In genomic region chr1:2494323-2494693, GRCh38 we compare ENCODE assay signal across 11 cellular contexts. TPM values are rescaled to one million over a fixed set of nuclear protein-coding genes. Genes with fewer than 3 reads are reported as not detected.
A peak's percentile ranks its signal among the peaks of the same experiment; 100 is the strongest.
DNase-seq lines count a peak whose midpoint lies in the region; ATAC-seq, FAIRE-seq and TF ChIP-seq lines count a peak whose summit lies in the region.
"Had no signal": no experiment of that assay in that cellular context is flagged by ENCODE, and none has a peak within 500 bp of the region (broad histone marks: within the 10 kb centered on the region; RNA-seq: fewer than 3 reads in every experiment).

No MANE protein-coding gene starts in this region.

- no peak for TF ChIP-seq POLR2A in GM12891 (IDR thresholded peaks at IDR 0.05; ENCODE audit: low read depth, low read length)

- H3K9ac ChIP-seq in PC-3 (ENCODE audit: low read length) = peak overlapping the region; percentile 37
- H3K9ac ChIP-seq in fibroblast of lung (ENCODE audit: insufficient read depth, low read length) = no peak overlapping the region
- H3K9ac ChIP-seq: parathyroid adenoma had no signal

- no TSS peak for BruUV-seq in PC-3 (replicated peaks; lab: Mats Ljungman, UMichigan)

- intact Hi-C loops in PC-3 (cut with micrococcal nuclease) (loop anchor here (1.0 kb wide), 3 partner anchors 42 to 79 kb away; no protein-coding TSS in a partner anchor), posterior vena cava (cut with DNase I) (no loop called here)

- POLR2A ChIA-PET in PC-3 (lab: Charles Lee; ENCODE audit: unreplicated experiment) = interaction anchor here (0.5 kb wide), 1 partner anchor 32 kb away, joined by 7 read pairs; no protein-coding TSS in a partner anchor

- H3K27me3 ChIP-seq in PC-3 (ENCODE audit: low read length) (no peaks in the 10 kb centered on the region), fibroblast of lung (ENCODE audit: control insufficient read depth, insufficient read depth, low read length) (no peaks in the 10 kb centered on the region)

- DNase-seq in GM12891 (ENCODE audit: insufficient read length, low spot score) = no peak
- peak; percentile 99 for DNase-seq in PC-3
- peak; percentile 6 to 52 for DNase-seq in fibroblast of lung (ENCODE audit: low read depth in 2 of 2)
- DNase-seq in stimulated activated effector memory CD8-positive, alpha-beta T cell treated with anti-CD3 and anti-CD28 coated beads, Interleukin-12 subunit alpha, Interleukin-12 subunit beta, amount 100 ng/mL, for 72 hours (ENCODE audit: low spot score in 2 of 2) = no peak
- DNase-seq in activated CD4-positive, alpha-beta T cell treated with anti-CD3 and anti-CD28 coated beads for 1 hour = no peak
- no peak for DNase-seq in posterior vena cava (ENCODE audit: low spot score)
- DNase-seq: NCI-H1417 had no signal

- H3K4me1 Mint-ChIP-seq in stimulated activated effector memory CD8-positive, alpha-beta T cell treated with anti-CD3 and anti-CD28 coated beads, Interleukin-12 subunit alpha, Interleukin-12 subunit beta, amount 100 ng/mL, for 72 hours = peaks cover 34% of the 10 kb centered on the region

- H3K4me2 ChIP-seq in PC-3 (ENCODE audit: low read length) = peak overlapping the region; percentile 72
- H3K4me2 ChIP-seq in fibroblast of lung (ENCODE audit: extremely low read depth, insufficient read depth, low read length) = no peak overlapping the region

- TF ChIP-seq CTCF in PC-3 (conservative IDR thresholded peaks at IDR 0.05; ENCODE audit: low read depth, low read length) = no peak
- TF ChIP-seq CTCF in fibroblast of lung (conservative IDR thresholded peaks at IDR 0.05 in 1 of 2, IDR thresholded peaks at IDR 0.05 in 1 of 2; ENCODE audit: low read depth in 1 of 2, low read length in 2 of 2) = no peak

- no peaks in the 10 kb centered on the region for H3K9me2 ChIP-seq in PC-3 (replicated peaks; ENCODE audit: low read length)

- H2AFZ ChIP-seq in PC-3 (ENCODE audit: low read length) = no peak overlapping the region
- no peak overlapping the region for H2AFZ ChIP-seq in fibroblast of lung (ENCODE audit: low read length)
- H2AFZ ChIP-seq: parathyroid adenoma had no signal

- peak; percentile 83 for ATAC-seq in PC-3
- ATAC-seq in stimulated activated effector memory CD8-positive, alpha-beta T cell treated with anti-CD3 and anti-CD28 coated beads, Interleukin-12 subunit alpha, Interleukin-12 subunit beta, amount 100 ng/mL, for 72 hours = no peak
- ATAC-seq in GM18858 (IDR thresholded peaks at IDR 0.05; ENCODE audit: unreplicated experiment) = no peak

- FAIRE-seq in GM12891 (lab: Jason Lieb, UNC) = peak; percentile 28

- no peak overlapping the region for H3K4me3 Mint-ChIP-seq in stimulated activated effector memory CD8-positive, alpha-beta T cell treated with anti-CD3 and anti-CD28 coated beads, Interleukin-12 subunit alpha, Interleukin-12 subunit beta, amount 100 ng/mL, for 72 hours

- H3K27ac ChIP-seq in PC-3 (ENCODE audit: low read length) (peak overlapping the region; percentile 66), fibroblast of lung (ENCODE audit: insufficient read depth, low read length) (no peak overlapping the region)
- H3K27ac ChIP-seq: cardiac muscle cell, parathyroid adenoma, SK-N-MC had no signal

- H3K36me3 Mint-ChIP-seq in stimulated activated effector memory CD8-positive, alpha-beta T cell treated with anti-CD3 and anti-CD28 coated beads, Interleukin-12 subunit alpha, Interleukin-12 subunit beta, amount 100 ng/mL, for 72 hours = no peaks in the 10 kb centered on the region

- H3K4me1 ChIP-seq in PC-3 (ENCODE audit: insufficient read depth, low read length) (peaks cover 22% of the 10 kb centered on the region), fibroblast of lung (ENCODE audit: control insufficient read depth, extremely low read depth, insufficient read depth, low read length) (no peaks in the 10 kb centered on the region)
- H3K4me1 ChIP-seq: parathyroid adenoma had no signal

- H3F3A ChIP-seq in PC-3 (ENCODE audit: low read length, unreplicated experiment) = no peaks in the 10 kb centered on the region

- CTCF ChIA-PET in PC-3 (lab: Charles Lee) = interaction anchor here (0.5 to 1.0 kb wide), 3 partner anchors 53 to 997 kb away, joined by 3 read pairs; no protein-coding TSS in a partner anchor

- H4K20me1 ChIP-seq in PC-3 (ENCODE audit: low read length) = no peaks in the 10 kb centered on the region
- H4K20me1 ChIP-seq in fibroblast of lung (ENCODE audit: control insufficient read depth, extremely low read depth, insufficient read depth, low read length) = no peaks in the 10 kb centered on the region

- H3K27ac Mint-ChIP-seq in stimulated activated effector memory CD8-positive, alpha-beta T cell treated with anti-CD3 and anti-CD28 coated beads, Interleukin-12 subunit alpha, Interleukin-12 subunit beta, amount 100 ng/mL, for 72 hours = peak overlapping the region; percentile 86

- H3K4me3 ChIP-seq in PC-3 (ENCODE audit: low read length) (peak overlapping the region; percentile 8; the same call in 1 of the 2 replicates), fibroblast of lung (replicated peaks in 1 of 4; ENCODE audit: control extremely low read depth in 1 of 4, insufficient read depth in 1 of 4, low read depth in 3 of 4, low read length in 4 of 4) (no peak overlapping the region)
- H3K4me3 ChIP-seq: cardiac muscle cell, SK-N-MC had no signal

- H3K36me3 ChIP-seq in PC-3 (ENCODE audit: low read depth, low read length) = no peaks in the 10 kb centered on the region
- no peaks in the 10 kb centered on the region for H3K36me3 ChIP-seq in fibroblast of lung (ENCODE audit: control insufficient read depth, insufficient read depth, low read length)
- H3K36me3 ChIP-seq: cardiac muscle cell had no signal

- H3K9me3 ChIP-seq in PC-3 (ENCODE audit: low read length) (no peaks in the 10 kb centered on the region), fibroblast of lung (ENCODE audit: control insufficient read depth, insufficient read depth, low read depth, low read length) (no peaks in the 10 kb centered on the region)

- no peaks in the 10 kb centered on the region for H3K9me3 Mint-ChIP-seq in stimulated activated effector memory CD8-positive, alpha-beta T cell treated with anti-CD3 and anti-CD28 coated beads, Interleukin-12 subunit alpha, Interleukin-12 subunit beta, amount 100 ng/mL, for 72 hours

- no peaks in the 10 kb centered on the region for H3K79me2 ChIP-seq in PC-3 (ENCODE audit: low read length)
- no peaks in the 10 kb centered on the region for H3K79me2 ChIP-seq in fibroblast of lung (ENCODE audit: control insufficient read depth, insufficient read depth, low read length)
- H3K79me2 ChIP-seq: parathyroid adenoma had no signal

TF ChIP-seq in GM12891, 5 proteins besides CTCF, POLR2A, EP300 and RAD21:
- TF ChIP-seq PAX5 (IDR thresholded peaks at IDR 0.05; ENCODE audit: insufficient read depth, low read length, severe bottlenecking) = no peak
- TF ChIP-seq POU2F2 (IDR thresholded peaks at IDR 0.05; ENCODE audit: low read depth, low read length) = no peak
- TF ChIP-seq SPI1 (IDR thresholded peaks at IDR 0.05; ENCODE audit: low read depth, low read length) = no peak
- no peak for TF ChIP-seq POLR2AphosphoS5 (IDR thresholded peaks at IDR 0.05; ENCODE audit: low read depth, low read length)
- no peak for TF ChIP-seq TAF1 (IDR thresholded peaks at IDR 0.05; ENCODE audit: low read depth, low read length)

RNA-seq across cellular contexts. Expression of gene PLCH2, which starts 18.2 kb away (rescaled TPM):
- 0.51 TPM for polyA plus RNA-seq in GM12891 (2012; ENCODE audit: low read depth, missing spikeins)
- total RNA-seq in PC-3 (2014; rRNA removed) (5.9 and 7.2 TPM in 2 replicates), fibroblast of lung (under 0.01 and 0.17 TPM in 2 replicates), posterior vena cava (1 to 10 TPM in 1 of 2 donors, under 1 TPM in 1; 0.33 to 1.0 TPM)
- polyA plus RNA-seq in fibroblast of lung = 0.02 and 0.10 TPM in 2 replicates
- polyA plus RNA-seq in fibroblast of lung (2012) = 0.10 TPM in 1 of 2 replicates, not detected in the other
- polyA minus RNA-seq in fibroblast of lung (ENCODE audit: low replicate concordance) = not detected in 2 replicates

RNA-seq across cellular contexts. Expression of gene PANK4, which starts 32.1 kb away (rescaled TPM):
- polyA plus RNA-seq in GM12891 (2012; ENCODE audit: low read depth, missing spikeins) = 12.6 TPM
- 69.4 and 86.9 TPM in 2 replicates for total RNA-seq in PC-3 (2014; rRNA removed)
- 16.9 and 17.0 TPM in 2 replicates for total RNA-seq in fibroblast of lung
- polyA plus RNA-seq in fibroblast of lung = 8.5 and 10.4 TPM in 2 replicates
- polyA plus RNA-seq in fibroblast of lung (2012) = 9.1 and 13.2 TPM in 2 replicates
- 8.0 and 16.1 TPM in 2 replicates for polyA minus RNA-seq in fibroblast of lung (ENCODE audit: low replicate concordance)
- total RNA-seq in posterior vena cava = 10 to 100 TPM; 17.4 to 18.6 TPM

RNA-seq across cellular contexts. Expression of gene HES5, which starts 35.8 kb away (rescaled TPM):
- not detected for polyA plus RNA-seq in GM12891 (2012; ENCODE audit: low read depth, missing spikeins)
- total RNA-seq in PC-3 (2014; rRNA removed) (0.84 and 1.8 TPM in 2 replicates), fibroblast of lung (not detected in 2 replicates), posterior vena cava (under 1 TPM; 0.24 to 0.32 TPM)
- polyA plus RNA-seq in fibroblast of lung = not detected in 2 replicates
- polyA plus RNA-seq in fibroblast of lung (2012) = not detected in 2 replicates
- polyA minus RNA-seq in fibroblast of lung (ENCODE audit: low replicate concordance) = not detected in 2 replicates
- total RNA-seq: cardiac muscle cell had no signal
- polyA plus RNA-seq: cardiac muscle cell had no signal

Comparison
In these comparisons a context has a peak if more than half of its experiments do, and no peak if none do; other contexts are left out.
1. DNase-seq: peak in PC-3 (single experiment) and fibroblast of lung (2 of 2); none in GM12891 (single experiment), stimulated activated effector memory CD8-positive, alpha-beta T cell treated with anti-CD3 and anti-CD28 coated beads, Interleukin-12 subunit alpha, Interleukin-12 subunit beta, amount 100 ng/mL, for 72 hours (0 of 2), activated CD4-positive, alpha-beta T cell treated with anti-CD3 and anti-CD28 coated beads for 1 hour (single experiment) and posterior vena cava (single experiment).